Comparison of ENCODE assay signal across 12 cellular contexts in genomic region chr7:6250364-6250833, GRCh38. TPM values are rescaled to one million over a fixed set of nuclear protein-coding genes. Genes with fewer than 3 reads are reported as not detected.
DNase-seq lines count a peak whose midpoint lies in the region; ATAC-seq and TF ChIP-seq lines count a peak whose summit lies in the region.
"Had no signal": no experiment of that assay in that cellular context is flagged by ENCODE, and none has a peak within 500 bp of the region (broad histone marks: within the 10 kb centered on the region; RNA-seq: fewer than 3 reads in every experiment).

No MANE protein-coding gene starts in this region.

- DNase-seq in AG10803 (ENCODE audit: low read depth) (peak; percentile 56), mammary epithelial cell (peak; percentile 95), Karpas-422 (no peak), transverse colon (no peak), SW 1271 (lab: John Stamatoyannopoulos, UW) (no peak)
- DNase-seq: foreskin melanocyte, NCI-H1436 treated with DMSO at 0.1 percent for 48 hours, T-cell had no signal

- peak overlapping the region; percentile 98 for H3K27ac ChIP-seq in mammary epithelial cell (ENCODE audit: insufficient read depth, low read depth, low read length)
- no peak overlapping the region for H3K27ac ChIP-seq in Karpas-422 (ENCODE audit: low read length)
- H3K27ac ChIP-seq in transverse colon: no peak overlapping the region

- peak; percentile 66 for ATAC-seq in GM18861 (IDR thresholded peaks at IDR 0.05; ENCODE audit: unreplicated experiment)
- peak; percentile 92 for ATAC-seq in HG02870 (IDR thresholded peaks at IDR 0.05; ENCODE audit: unreplicated experiment)
- no peak for ATAC-seq in HG02588 (IDR thresholded peaks at IDR 0.05; ENCODE audit: unreplicated experiment)
- ATAC-seq: GM23338, T-cell had no signal

- CTCF ChIA-PET in mammary epithelial cell (lab: Charles Lee; ENCODE audit: low non-redundant PET): no interaction called here

- no TSS peak for BruUV-seq in mammary epithelial cell (replicated peaks; lab: Mats Ljungman, UMichigan)

- in situ Hi-C loops in mammary epithelial cell (cut with MboI; ENCODE audit: low sequenced_read_pairs in 2 of 2): no loop called here
- in situ Hi-C loops in transverse colon (cut with MboI; ENCODE audit: low pct_ligation_motif_present in 1 of 4, low pct_unique_long_range_greater_than_20kb in 1 of 4, low sequenced_read_pairs in 3 of 4): no loop called here

- TF ChIP-seq EP300 in transverse colon (IDR thresholded peaks at IDR 0.05; ENCODE audit: low read depth): no peak

- intact Hi-C loops in mammary epithelial cell (cut with micrococcal nuclease): loop anchor here (5.0 kb wide), 1 partner anchor 73 kb away; no protein-coding TSS in a partner anchor
- intact Hi-C loops in transverse colon (cut with DNase I; ENCODE audit: low total_unique reads): no loop called here

- H3K9me2 ChIP-seq in Karpas-422 (replicated peaks; ENCODE audit: insufficient read depth, low read length): no peaks in the 10 kb centered on the region

- H3K4me2 ChIP-seq in mammary epithelial cell (ENCODE audit: insufficient read depth, low read depth, low read length): peak overlapping the region; percentile 37
- no peak overlapping the region for H3K4me2 ChIP-seq in Karpas-422 (ENCODE audit: low read depth, low read length, poor library complexity, severe bottlenecking)
- H3K4me2 ChIP-seq: GM23338 had no signal

- H3K4me3 ChIP-seq in AG10803 (ENCODE audit: low read length) (no peak overlapping the region), mammary epithelial cell (replicated peaks in 1 of 3; ENCODE audit: insufficient read depth in 1 of 3, low read depth in 2 of 3, low read length in 3 of 3) (no peak overlapping the region), Karpas-422 (ENCODE audit: low read length) (no peak overlapping the region), transverse colon (no peak overlapping the region)
- H3K4me3 ChIP-seq: GM23338 had no signal

- H3K9me3 ChIP-seq in mammary epithelial cell (replicated peaks; ENCODE audit: insufficient read depth, low read length) (no peaks in the 10 kb centered on the region), Karpas-422 (ENCODE audit: low read length) (no peaks in the 10 kb centered on the region), transverse colon (no peaks in the 10 kb centered on the region)

- H3K79me2 ChIP-seq in mammary epithelial cell (ENCODE audit: insufficient read depth, low read length) (peaks cover 92% of the 10 kb centered on the region), Karpas-422 (ENCODE audit: low read length) (no peaks in the 10 kb centered on the region)

- no peak for TF ChIP-seq POLR2A in transverse colon (IDR thresholded peaks at IDR 0.05)

- no peaks in the 10 kb centered on the region for H3K27me3 ChIP-seq in mammary epithelial cell (ENCODE audit: insufficient read depth, low read length)
- no peaks in the 10 kb centered on the region for H3K27me3 ChIP-seq in Karpas-422 (ENCODE audit: low read length)
- no peaks in the 10 kb centered on the region for H3K27me3 ChIP-seq in transverse colon

- H3K4me1 ChIP-seq in mammary epithelial cell (ENCODE audit: insufficient read depth, low read length) (peaks cover 49% of the 10 kb centered on the region), Karpas-422 (ENCODE audit: low read length) (no peaks in the 10 kb centered on the region), transverse colon (peaks cover 0 to 18% (median 7%) of the 10 kb centered on the region in 4 donors)

- H2AFZ ChIP-seq in mammary epithelial cell (ENCODE audit: low read depth, low read length) (no peak overlapping the region), Karpas-422 (ENCODE audit: low read length) (no peak overlapping the region)
- H2AFZ ChIP-seq: GM23338 had no signal

- WGBS in mammary epithelial cell (ENCODE audit: low coverage, missing lambda C conversion rate): 6% methylated on average over 4 of the region's 4 CpGs
- WGBS in transverse colon (ENCODE audit: low coverage in 1 of 2), 2 donors: 69 to 87% methylated on average over 3 to 4 of the region's 4 CpGs

- H4K20me1 ChIP-seq in mammary epithelial cell (ENCODE audit: insufficient read depth, low read length) (no peaks in the 10 kb centered on the region), Karpas-422 (ENCODE audit: insufficient read depth, low read depth, low read length) (no peaks in the 10 kb centered on the region)

- H3K9ac ChIP-seq in mammary epithelial cell (ENCODE audit: insufficient read depth, low read length) (peak overlapping the region; percentile 60), Karpas-422 (ENCODE audit: low read length) (no peak overlapping the region)

- H3K36me3 ChIP-seq in mammary epithelial cell (ENCODE audit: insufficient read depth, low read length): no peaks in the 10 kb centered on the region
- H3K36me3 ChIP-seq in Karpas-422 (ENCODE audit: insufficient read depth, low read length): no peaks in the 10 kb centered on the region
- no peaks in the 10 kb centered on the region for H3K36me3 ChIP-seq in transverse colon

- dilution Hi-C loops in mammary epithelial cell (cut with HindIII; ENCODE audit: low sequenced_read_pairs): no loop called here

- TF ChIP-seq CTCF in AG10803 (conservative IDR thresholded peaks at IDR 0.05; ENCODE audit: low read length): no peak
- TF ChIP-seq CTCF in mammary epithelial cell (conservative IDR thresholded peaks at IDR 0.05 in 1 of 2, IDR thresholded peaks at IDR 0.05 in 1 of 2; ENCODE audit: extremely low read depth in 1 of 2, insufficient read depth in 1 of 2, low read depth in 1 of 2, low read length in 2 of 2): no peak
- TF ChIP-seq CTCF in transverse colon (IDR thresholded peaks at IDR 0.05): no peak

RNA-seq across cellular contexts. Expression of gene CYTH3, which starts 22.0 kb away (rescaled TPM):
- total RNA-seq in mammary epithelial cell (10 to 100 TPM; 33.3 to 33.7 TPM), transverse colon (10 to 100 TPM; 15.0 to 25.4 (median 19.4) TPM)
- 42.9 TPM for polyA plus RNA-seq in mammary epithelial cell
- polyA minus RNA-seq in mammary epithelial cell: 23.5 TPM
- 3.0 and 3.5 TPM in 2 replicates for total RNA-seq in Karpas-422 (2014; rRNA removed; shearing (Covaris generic); ENCODE audit: low replicate concordance)

Comparison
In these comparisons a context has a peak if more than half of its experiments do, and no peak if none do; other contexts are left out.
1. DNase-seq: peak in AG10803 (single experiment) and mammary epithelial cell (single experiment); none in Karpas-422 (single experiment), transverse colon (single experiment) and SW 1271 (0 of 2).